In the genomic region with DNA sequence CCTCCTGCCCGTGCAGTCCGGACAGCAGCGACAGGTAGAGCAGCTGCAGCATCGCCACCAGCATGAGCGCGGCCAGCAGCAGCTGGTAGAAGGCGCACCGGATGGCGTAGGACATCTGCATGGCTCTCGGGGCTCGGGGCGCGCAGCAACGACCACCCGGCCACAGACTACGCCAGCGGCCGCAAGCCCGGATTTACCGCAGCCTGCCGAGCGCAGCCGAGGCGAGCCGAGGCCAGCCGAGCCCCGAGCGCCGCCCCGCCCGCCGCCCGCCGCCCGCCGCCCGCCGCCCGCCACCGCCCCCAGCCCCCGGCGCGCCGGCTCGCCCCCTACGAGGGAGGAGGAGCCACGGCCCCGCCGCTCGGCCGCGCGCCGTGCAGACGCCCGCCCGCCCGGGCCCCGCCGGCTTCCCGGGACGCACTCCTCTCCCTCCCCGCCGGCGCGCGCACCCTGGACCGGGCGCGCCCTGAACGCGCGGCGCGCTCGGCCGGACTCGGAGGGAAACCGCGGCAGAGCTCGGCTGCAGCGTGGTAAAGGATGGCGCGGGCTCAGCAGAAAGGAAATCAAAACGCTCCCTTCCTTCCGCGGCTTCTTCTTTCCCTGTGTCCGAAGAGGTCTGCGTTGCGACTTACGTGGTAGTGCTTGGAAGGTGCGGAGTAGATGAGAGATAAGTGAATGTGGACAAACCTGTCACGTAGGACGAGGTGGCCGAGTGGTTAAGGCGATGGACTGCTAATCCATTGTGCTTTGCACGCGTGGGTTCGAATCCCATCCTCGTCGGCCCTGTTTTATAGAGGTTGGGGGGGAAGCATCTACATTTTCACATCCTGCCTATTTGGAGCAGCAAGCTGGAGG, we compare ENCODE assay signal across 8 cellular contexts. TPM values are rescaled to one million over a fixed set of nuclear protein-coding genes. Genes with fewer than 3 reads are reported as not detected.
DNase-seq lines count a peak whose midpoint lies in the region; ATAC-seq, FAIRE-seq and TF ChIP-seq lines count a peak whose summit lies in the region.

A gene (minus strand): TSS at position 205 of the 852 bp plus-strand sequence. CDS start 84 bp downstream, at position 121.

- no peak for TF ChIP-seq CTCF in keratinocyte (optimal IDR thresholded peaks at IDR 0.05 in 1 of 3, IDR thresholded peaks at IDR 0.05 in 1 of 3, conservative IDR thresholded peaks at IDR 0.05 in 1 of 3; ENCODE audit: extremely low read depth in 1 of 3, insufficient read depth in 2 of 3, low read length in 3 of 3)

- dilution Hi-C loops in keratinocyte (cut with MboI; ENCODE audit: extremely low pct_ligation_motif_present, low sequenced_read_pairs) = no loop called here

- H3K36me3 ChIP-seq in keratinocyte (ENCODE audit: control insufficient read depth in 2 of 2, extremely low read depth in 1 of 2, insufficient read depth in 2 of 2, low read length in 2 of 2) = no peaks in the 10 kb centered on the region

- in situ Hi-C loops in G401 (cut with HindIII; ENCODE audit: low sequenced_read_pairs) = no loop called here

- DNase-seq in G401 (ENCODE audit: low spot score) = peak; percentile 95
- peak; percentile 91 for DNase-seq in NCI-H2227 treated with DMSO at 0.1 percent for 48 hours (lab: John Stamatoyannopoulos, UW)
- DNase-seq in activated CD4-positive, alpha-beta T cell treated with anti-CD3 and anti-CD28 coated beads for 1 hour = peak; percentile 77
- DNase-seq in cerebellar cortex (ENCODE audit: low spot score) = peak; percentile 94
- peak; percentile 93 for DNase-seq in keratinocyte (ENCODE audit: low read depth, low spot score)
- DNase-seq in stimulated activated CD4-positive, alpha-beta T cell treated with anti-CD3 and anti-CD28 coated beads, Interleukin-12 subunit alpha, Interleukin-12 subunit beta, amount 100 ng/mL, for 24 hours (ENCODE audit: low read depth in 2 of 2) = peak; percentile 82 to 88

- FAIRE-seq in keratinocyte (lab: Jason Lieb, UNC) = no peak

- no peaks in the 10 kb centered on the region for H3K9me3 ChIP-seq in keratinocyte (ENCODE audit: control insufficient read depth, low read depth, low read length)

- H3K9me1 ChIP-seq in keratinocyte (ENCODE audit: control insufficient read depth, extremely low read depth, insufficient read depth, low read length) = no peaks in the 10 kb centered on the region

- H3K27me3 ChIP-seq in keratinocyte (ENCODE audit: control insufficient read depth, extremely low read depth, insufficient read depth, low read length) = no peaks in the 10 kb centered on the region

- ATAC-seq in HG02885 (IDR thresholded peaks at IDR 0.05; ENCODE audit: poor library complexity, unreplicated experiment) (peak; percentile 53), HG03159 (IDR thresholded peaks at IDR 0.05; ENCODE audit: unreplicated experiment) (no peak)

- peaks cover 28% of the 10 kb centered on the region for H3K79me2 ChIP-seq in keratinocyte (ENCODE audit: control insufficient read depth, insufficient read depth, low read length)

- H4K20me1 ChIP-seq in keratinocyte (ENCODE audit: control insufficient read depth, extremely low read depth, insufficient read depth, low read length) = no peaks in the 10 kb centered on the region

- H3K27ac ChIP-seq in keratinocyte (ENCODE audit: control insufficient read depth, insufficient read depth, low read length) = peak within 1 kb of the TSS; percentile 23

- peak within 1 kb of the TSS; percentile 75 for H3K9ac ChIP-seq in keratinocyte (ENCODE audit: control insufficient read depth, extremely low read depth, insufficient read depth, low read length)

- H3K4me3 ChIP-seq in keratinocyte (ENCODE audit: control insufficient read depth in 2 of 3, extremely low read depth in 1 of 3, insufficient read depth in 2 of 3, low read depth in 1 of 3, low read length in 3 of 3) = peak within 1 kb of the TSS; percentile 80 to 88 (median 81)

- peak within 1 kb of the TSS; percentile 96 for H3K4me2 ChIP-seq in keratinocyte (ENCODE audit: control insufficient read depth, extremely low read depth, insufficient read depth, low read depth, low read length)

- H2AFZ ChIP-seq in keratinocyte (ENCODE audit: control insufficient read depth, low read length) = peak within 1 kb of the TSS; percentile 96

- H3K4me1 ChIP-seq in keratinocyte (ENCODE audit: control insufficient read depth, extremely low read depth, insufficient read depth, low read length) = peaks cover 31% of the 10 kb centered on the region

RNA-seq across cellular contexts. Expression of the gene that starts here (rescaled TPM):
- total RNA-seq in G401 (2014; rRNA removed; shearing (Covaris generic)) = 22.2 and 23.7 TPM in 2 replicates
- polyA plus RNA-seq in keratinocyte = 5.2 to 6.0 TPM (median 5.7 TPM) in 3 replicates
- polyA plus RNA-seq in keratinocyte (2011; ENCODE audit: low read depth) = 2.8 TPM
- 2.3 and 3.2 TPM in 2 replicates for polyA plus RNA-seq in keratinocyte (2011; cell fraction: cytosol; rRNA removed)
- polyA plus RNA-seq in keratinocyte (2011; cell fraction: nucleus; rRNA removed) = 7.9 and 11.1 TPM in 2 replicates
- 8.2 and 9.6 TPM in 2 replicates for polyA plus RNA-seq in keratinocyte (2012; ENCODE audit: low replicate concordance)
- polyA minus RNA-seq in keratinocyte = 2.2 to 3.3 TPM (median 3.3 TPM) in 3 replicates
- polyA minus RNA-seq in keratinocyte (2011; cell fraction: cytosol; rRNA and poly(A)+ RNA removed) = 7.1 TPM
- 4.7 and 6.7 TPM in 2 replicates for polyA minus RNA-seq in keratinocyte (2011; cell fraction: nucleus; rRNA and poly(A)+ RNA removed)
